Comparison of ENCODE assay signal across 11 cellular contexts in genomic region chr18:48983793-48984437, GRCh38. TPM values are rescaled to one million over a fixed set of nuclear protein-coding genes. Genes with fewer than 3 reads are reported as not detected.
DNase-seq lines count a peak whose midpoint lies in the region; ATAC-seq and TF ChIP-seq lines count a peak whose summit lies in the region.
"Had no signal": no experiment of that assay in that cellular context is flagged by ENCODE, and none has a peak within 500 bp of the region (broad histone marks: within the 10 kb centered on the region; RNA-seq: fewer than 3 reads in every experiment).

No MANE protein-coding gene starts in this region.

- intact Hi-C loops in Right ventricle myocardium superior (cut with DNase I), result no loop called here
- intact Hi-C loops in adrenal gland (cut with DNase I), result no loop called here

- peaks cover 41% of the 10 kb centered on the region for H3K4me1 Mint-ChIP-seq in type B pancreatic cell (ENCODE audit: unreplicated experiment)
- H3K4me1 Mint-ChIP-seq in stimulated activated effector memory CD8-positive, alpha-beta T cell treated with anti-CD3 and anti-CD28 coated beads, Interleukin-12 subunit alpha, Interleukin-12 subunit beta, amount 100 ng/mL, for 72 hours, result peaks cover 20% of the 10 kb centered on the region

- no peak for TF ChIP-seq POLR2A in adrenal gland (IDR thresholded peaks at IDR 0.05)

- H3K4me1 ChIP-seq in right atrium auricular region, result peaks cover 0 to 4% of the 10 kb centered on the region in 2 donors
- peaks cover 13 to 24% of the 10 kb centered on the region in 2 donors for H3K4me1 ChIP-seq in adrenal gland (replicated peaks in 1 of 2)
- H3K4me1 ChIP-seq: right lobe of liver had no signal

- H3K36me3 Mint-ChIP-seq in type B pancreatic cell, result no peaks in the 10 kb centered on the region
- H3K36me3 Mint-ChIP-seq in stimulated activated effector memory CD8-positive, alpha-beta T cell treated with anti-CD3 and anti-CD28 coated beads, Interleukin-12 subunit alpha, Interleukin-12 subunit beta, amount 100 ng/mL, for 72 hours, result peaks cover 5% of the 10 kb centered on the region
- H3K36me3 Mint-ChIP-seq: activated naive CD4-positive, alpha-beta T cell treated with anti-CD3 and anti-CD28 coated beads, Interleukin-2, amount 50 U/mL, for 24 hours had no signal

- no peak for TF ChIP-seq CTCF in right atrium auricular region (IDR thresholded peaks at IDR 0.05)
- no peak for TF ChIP-seq CTCF in adrenal gland (IDR thresholded peaks at IDR 0.05)
- TF ChIP-seq CTCF in type B pancreatic cell (conservative IDR thresholded peaks at IDR 0.05), result no peak

- peaks cover 4% of the 10 kb centered on the region for H3K27me3 Mint-ChIP-seq in type B pancreatic cell

- no peaks in the 10 kb centered on the region for H3K9me3 Mint-ChIP-seq in type B pancreatic cell
- no peaks in the 10 kb centered on the region for H3K9me3 Mint-ChIP-seq in stimulated activated effector memory CD8-positive, alpha-beta T cell treated with anti-CD3 and anti-CD28 coated beads, Interleukin-12 subunit alpha, Interleukin-12 subunit beta, amount 100 ng/mL, for 72 hours
- H3K9me3 Mint-ChIP-seq: activated naive CD4-positive, alpha-beta T cell treated with anti-CD3 and anti-CD28 coated beads, Interleukin-2, amount 50 U/mL, for 24 hours had no signal

- H3K27ac Mint-ChIP-seq in type B pancreatic cell, result peak overlapping the region; percentile 55
- no peak overlapping the region for H3K27ac Mint-ChIP-seq in stimulated activated effector memory CD8-positive, alpha-beta T cell treated with anti-CD3 and anti-CD28 coated beads, Interleukin-12 subunit alpha, Interleukin-12 subunit beta, amount 100 ng/mL, for 72 hours
- H3K27ac Mint-ChIP-seq: activated naive CD4-positive, alpha-beta T cell treated with anti-CD3 and anti-CD28 coated beads, Interleukin-2, amount 50 U/mL, for 24 hours had no signal

- H3K27ac ChIP-seq in right atrium auricular region (no peak overlapping the region), adrenal gland (no peak overlapping the region)
- H3K27ac ChIP-seq: left lung, right lobe of liver had no signal

- H3K9me3 ChIP-seq in right atrium auricular region, result no peaks in the 10 kb centered on the region
- no peaks in the 10 kb centered on the region for H3K9me3 ChIP-seq in adrenal gland (replicated peaks in 1 of 3)
- H3K9me3 ChIP-seq: left lung, right lobe of liver had no signal

- peak; percentile 46 for ATAC-seq in Right ventricle myocardium superior (ENCODE audit: poor library complexity)
- ATAC-seq in HG03025 (IDR thresholded peaks at IDR 0.05; ENCODE audit: low FRiP score, unreplicated experiment), result no peak
- ATAC-seq in stimulated activated effector memory CD8-positive, alpha-beta T cell treated with anti-CD3 and anti-CD28 coated beads, Interleukin-12 subunit alpha, Interleukin-12 subunit beta, amount 100 ng/mL, for 72 hours, result no peak
- ATAC-seq: left lung had no signal

- 74 to 91% (median 78%) methylated on average over 8 of the region's 8 CpGs for WGBS in adrenal gland, 4 donors

- H3K4me3 ChIP-seq in right atrium auricular region (no peak overlapping the region), adrenal gland (no peak overlapping the region)
- H3K4me3 ChIP-seq: left lung, right lobe of liver had no signal

- H3K27me3 ChIP-seq in right atrium auricular region (no peaks in the 10 kb centered on the region), adrenal gland (no peaks in the 10 kb centered on the region)
- H3K27me3 ChIP-seq: left lung, right lobe of liver had no signal

- H3K4me3 Mint-ChIP-seq in type B pancreatic cell, result no peak overlapping the region
- no peak overlapping the region for H3K4me3 Mint-ChIP-seq in stimulated activated effector memory CD8-positive, alpha-beta T cell treated with anti-CD3 and anti-CD28 coated beads, Interleukin-12 subunit alpha, Interleukin-12 subunit beta, amount 100 ng/mL, for 72 hours
- H3K4me3 Mint-ChIP-seq: activated naive CD4-positive, alpha-beta T cell treated with anti-CD3 and anti-CD28 coated beads, Interleukin-2, amount 50 U/mL, for 24 hours had no signal

- no peaks in the 10 kb centered on the region for H3K36me3 ChIP-seq in right atrium auricular region
- H3K36me3 ChIP-seq in adrenal gland (replicated peaks in 1 of 2), result no peaks in the 10 kb centered on the region
- H3K36me3 ChIP-seq: left lung, right lobe of liver had no signal

- DNase-seq in Right ventricle myocardium superior, result peak; percentile 78
- DNase-seq in right atrium auricular region (ENCODE audit: low spot score), result no peak
- peak; percentile 78 for DNase-seq in NCI-H2171 treated with DMSO at 0.1 percent for 48 hours (lab: John Stamatoyannopoulos, UW)
- DNase-seq in adrenal gland, result peak; percentile 62 to 88 (median 83)
- no peak for DNase-seq in type B pancreatic cell (ENCODE audit: extremely low spot score, unreplicated experiment)
- DNase-seq in stimulated activated effector memory CD8-positive, alpha-beta T cell treated with anti-CD3 and anti-CD28 coated beads, Interleukin-12 subunit alpha, Interleukin-12 subunit beta, amount 100 ng/mL, for 72 hours (ENCODE audit: low spot score in 2 of 2), result no peak
- no peak for DNase-seq in activated CD4-positive, alpha-beta T cell treated with anti-CD3 and anti-CD28 coated beads for 4 hours
- DNase-seq: left lung had no signal

RNA-seq across cellular contexts. Expression of gene SMAD7, which starts 33.1 kb away (rescaled TPM):
- total RNA-seq in Right ventricle myocardium superior, result 14.0 TPM
- total RNA-seq in right atrium auricular region, result 10 to 100 TPM; 55.1 to 98.1 TPM
- total RNA-seq in adrenal gland, result 10 to 100 TPM; 14.5 to 68.3 (median 25.5) TPM
- 10 to 100 TPM in 1 of 3 donors, 1 to 10 TPM in 2; 6.1 to 12.6 (median 8.2) TPM for polyA plus RNA-seq in adrenal gland
- 17.8 and 30.9 TPM in 2 replicates for total RNA-seq in type B pancreatic cell (ENCODE audit: low replicate concordance)

Comparison
In these comparisons a context has a peak if more than half of its experiments do, and no peak if none do; other contexts are left out.
1. DNase-seq: peak in Right ventricle myocardium superior (single experiment), NCI-H2171 treated with DMSO at 0.1 percent for 48 hours (single experiment) and adrenal gland (7 of 7); none in right atrium auricular region (single experiment), type B pancreatic cell (single experiment), stimulated activated effector memory CD8-positive, alpha-beta T cell treated with anti-CD3 and anti-CD28 coated beads, Interleukin-12 subunit alpha, Interleukin-12 subunit beta, amount 100 ng/mL, for 72 hours (0 of 2) and activated CD4-positive, alpha-beta T cell treated with anti-CD3 and anti-CD28 coated beads for 4 hours (0 of 2).